1 cellular context compared by ENCODE assay signal in genomic region chr17:48072811-48073210, GRCh38. TPM values are rescaled to one million over a fixed set of nuclear protein-coding genes. Genes with fewer than 3 reads are reported as not detected.
"Had no signal": no experiment of that assay in that cellular context is flagged by ENCODE, and none has a peak within 500 bp of the region (broad histone marks: within the 10 kb centered on the region; RNA-seq: fewer than 3 reads in every experiment).

No MANE protein-coding gene starts in this region.

RNA-seq across cellular contexts. Expression of gene COPZ2, which starts 35.2 kb away (rescaled TPM):
- total RNA-seq: MCF 10A had no signal
